In genomic region chr6:158662607-158663464, GRCh38 we compare ENCODE assay signal across 9 cellular contexts. TPM values are rescaled to one million over a fixed set of nuclear protein-coding genes. Genes with fewer than 3 reads are reported as not detected.
DNase-seq lines count a peak whose midpoint lies in the region; ATAC-seq and TF ChIP-seq lines count a peak whose summit lies in the region.
"Had no signal": no experiment of that assay in that cellular context is flagged by ENCODE, and none has a peak within 500 bp of the region (broad histone marks: within the 10 kb centered on the region; RNA-seq: fewer than 3 reads in every experiment).

No MANE protein-coding gene starts in this region.

- H3K9me3 Mint-ChIP-seq in activated naive CD8-positive, alpha-beta T cell treated with anti-CD3 and anti-CD28 coated beads, Interleukin-2, amount 10 ng/mL, durations not matched to agents 7 days and 5 days, result no peaks in the 10 kb centered on the region
- H3K9me3 Mint-ChIP-seq: stimulated activated naive B cell treated with anti-CD40 and anti-IgM and Interleukin-4, amounts not matched to agents 10 μg/mL and 1 μg/mL and 100 μg/mL, for 72 hours had no signal

- H3K4me1 ChIP-seq in lung (ENCODE audit: control insufficient read depth in 2 of 2, insufficient read depth in 2 of 2, low read length in 2 of 2) (peaks cover 0 to 6% of the 10 kb centered on the region in 2 donors), uterus (no peaks in the 10 kb centered on the region), tibial artery (peaks cover 0 to 3% (median 0%) of the 10 kb centered on the region in 4 donors)

- POLR2A ChIA-PET in activated naive CD8-positive, alpha-beta T cell treated with anti-CD3 and anti-CD28 coated beads, Interleukin-2, amount 10 ng/mL, durations not matched to agents 7 days and 5 days (lab: Charles Lee), result interaction anchor here (0.6 to 1.6 kb wide), 2 partner anchors 28 to 31 kb away, joined by 3 to 4 read pairs; no protein-coding TSS in a partner anchor

- TF ChIP-seq POLR2A in uterus (IDR thresholded peaks at IDR 0.05), result peak in 1 of 2 donors; percentile 14

- DNase-seq in stimulated activated naive CD4-positive, alpha-beta T cell (lab: John Stamatoyannopoulos, UW), result peak in 4 of 6 experiments; percentile 16 to 71 (median 68)
- no peak for DNase-seq in stimulated activated naive CD4-positive, alpha-beta T cell treated with Interleukin-2 at 50 U/mL for 16 hours (lab: John Stamatoyannopoulos, UW)
- no peak for DNase-seq in activated naive CD8-positive, alpha-beta T cell treated with anti-CD3 and anti-CD28 coated beads, Interleukin-2, amount 10 ng/mL, durations not matched to agents 7 days and 5 days
- DNase-seq in lung (ENCODE audit: low spot score) (no peak), uterus (peak; percentile 44 to 59), tibial artery (no peak), posterior cingulate gyrus (no peak)
- DNase-seq: stimulated activated naive B cell treated with anti-CD40 and anti-IgM and Interleukin-4, amounts not matched to agents 10 μg/mL and 1 μg/mL and 100 μg/mL, for 72 hours had no signal

- peaks cover 29% of the 10 kb centered on the region for H3K4me1 Mint-ChIP-seq in activated naive CD8-positive, alpha-beta T cell treated with anti-CD3 and anti-CD28 coated beads, Interleukin-2, amount 10 ng/mL, durations not matched to agents 7 days and 5 days

- H3K27me3 ChIP-seq in lung (ENCODE audit: control insufficient read depth, insufficient read depth) (no peaks in the 10 kb centered on the region), uterus (no peaks in the 10 kb centered on the region), tibial artery (no peaks in the 10 kb centered on the region)

- H3K27ac ChIP-seq in lung (ENCODE audit: low read depth in 1 of 2, low read length in 1 of 2) (peak overlapping the region in 1 of 2 donors; percentile 82), uterus (peak overlapping the region; percentile 73 to 81), tibial artery (no peak overlapping the region)

- H3K9me3 ChIP-seq in lung (ENCODE audit: control insufficient read depth in 2 of 2, insufficient read depth in 1 of 2, low read length in 1 of 2) (no peaks in the 10 kb centered on the region), uterus (no peaks in the 10 kb centered on the region), tibial artery (no peaks in the 10 kb centered on the region)

- H3K27ac Mint-ChIP-seq in activated naive CD8-positive, alpha-beta T cell treated with anti-CD3 and anti-CD28 coated beads, Interleukin-2, amount 10 ng/mL, durations not matched to agents 7 days and 5 days, result peak overlapping the region; percentile 47
- H3K27ac Mint-ChIP-seq: stimulated activated naive B cell treated with anti-CD40 and anti-IgM and Interleukin-4, amounts not matched to agents 10 μg/mL and 1 μg/mL and 100 μg/mL, for 72 hours had no signal

- no peak for TF ChIP-seq CTCF in lung (IDR thresholded peaks at IDR 0.05; ENCODE audit: control extremely low read depth, extremely low read depth)
- no peak for TF ChIP-seq CTCF in uterus (IDR thresholded peaks at IDR 0.05)
- no peak for TF ChIP-seq CTCF in tibial artery (IDR thresholded peaks at IDR 0.05)

- peak overlapping the region; percentile 45 for H3K4me3 Mint-ChIP-seq in activated naive CD8-positive, alpha-beta T cell treated with anti-CD3 and anti-CD28 coated beads, Interleukin-2, amount 10 ng/mL, durations not matched to agents 7 days and 5 days

- no peaks in the 10 kb centered on the region for H3K27me3 Mint-ChIP-seq in activated naive CD8-positive, alpha-beta T cell treated with anti-CD3 and anti-CD28 coated beads, Interleukin-2, amount 10 ng/mL, durations not matched to agents 7 days and 5 days

- H3K4me3 ChIP-seq in lung (no peak overlapping the region), uterus (peak overlapping the region; percentile 6 to 10), tibial artery (no peak overlapping the region)

- no peak for ATAC-seq in activated naive CD8-positive, alpha-beta T cell treated with anti-CD3 and anti-CD28 coated beads, Interleukin-2, amount 10 ng/mL, durations not matched to agents 7 days and 5 days (ENCODE audit: low read depth)
- ATAC-seq in lung (ENCODE audit: insufficient read depth, low FRiP score), result peak; percentile 7
- no peak for ATAC-seq in HG03280 (IDR thresholded peaks at IDR 0.05; ENCODE audit: unreplicated experiment)
- ATAC-seq: stimulated activated naive B cell treated with anti-CD40 and anti-IgM and Interleukin-4, amounts not matched to agents 10 μg/mL and 1 μg/mL and 100 μg/mL, for 72 hours had no signal

- peaks cover 32% of the 10 kb centered on the region for H3K36me3 Mint-ChIP-seq in activated naive CD8-positive, alpha-beta T cell treated with anti-CD3 and anti-CD28 coated beads, Interleukin-2, amount 10 ng/mL, durations not matched to agents 7 days and 5 days

- WGBS in lung, 2 donors, result 41 to 46% methylated on average over 24 of the region's 24 CpGs

- intact Hi-C loops in uterus (cut with DNase I; ENCODE audit: low total_unique reads), result no loop called here
- intact Hi-C loops in tibial artery (cut with DNase I; ENCODE audit: low total_unique reads), result no loop called here
- intact Hi-C loops in posterior cingulate gyrus (cut with DNase I), result no loop called here

- peaks cover 0 to 2% of the 10 kb centered on the region in 2 donors for H3K36me3 ChIP-seq in lung (ENCODE audit: control insufficient read depth in 2 of 2, insufficient read depth in 2 of 2, low read length in 2 of 2)
- H3K36me3 ChIP-seq in uterus, result no peaks in the 10 kb centered on the region
- H3K36me3 ChIP-seq in tibial artery, result peaks cover 0 to 5% (median 0%) of the 10 kb centered on the region in 3 donors

RNA-seq across cellular contexts. Expression of gene SYTL3, which starts 13.0 kb away (rescaled TPM):
- 10 to 100 TPM; 65.3 to 71.7 TPM for total RNA-seq in activated naive CD8-positive, alpha-beta T cell treated with anti-CD3 and anti-CD28 coated beads, Interleukin-2, amount 10 ng/mL, durations not matched to agents 7 days and 5 days
- 10 to 100 TPM; 14.8 to 20.0 TPM for total RNA-seq in lung
- 10 to 100 TPM in 1 of 2 donors, 1 to 10 TPM in 1; 6.5 to 16.4 TPM for polyA plus RNA-seq in lung
- total RNA-seq in uterus, result 10 to 100 TPM in 1 of 4 donors, 1 to 10 TPM in 2, under 1 TPM in 1; 0.51 to 12.4 (median 3.3) TPM

RNA-seq across cellular contexts. Expression of gene DYNLT1, which starts 18.3 kb away (rescaled TPM):
- 100 to 1,000 TPM in 1 of 2 experiments, 10 to 100 TPM in 1; 99.9 to 102 TPM for total RNA-seq in activated naive CD8-positive, alpha-beta T cell treated with anti-CD3 and anti-CD28 coated beads, Interleukin-2, amount 10 ng/mL, durations not matched to agents 7 days and 5 days
- total RNA-seq in lung (100 to 1,000 TPM in 1 of 2 donors, 10 to 100 TPM in 1; 83.4 to 145 TPM), uterus (100 to 1,000 TPM in 3 of 4 donors, 10 to 100 TPM in 1; 68.2 to 134 (median 114) TPM)
- 100 to 1,000 TPM; 253 to 268 TPM for polyA plus RNA-seq in lung

Comparison
In these comparisons a context has a peak if more than half of its experiments do, and no peak if none do; other contexts are left out.
1. DNase-seq: peak in stimulated activated naive CD4-positive, alpha-beta T cell (4 of 6) and uterus (2 of 2); none in stimulated activated naive CD4-positive, alpha-beta T cell treated with Interleukin-2 at 50 U/mL for 16 hours (single experiment), activated naive CD8-positive, alpha-beta T cell treated with anti-CD3 and anti-CD28 coated beads, Interleukin-2, amount 10 ng/mL, durations not matched to agents 7 days and 5 days (single experiment), lung (single experiment), tibial artery (0 of 2) and posterior cingulate gyrus (0 of 10).
2. H3K27ac ChIP-seq: peak in uterus (2 of 2); none in tibial artery (0 of 2).
3. H3K4me3 ChIP-seq: peak in uterus (2 of 2); none in lung (single experiment) and tibial artery (0 of 2).